ENCODE assay signal across 28 cellular contexts in genomic region chr1:7111855-7112254, GRCh38.
"Had no signal": no experiment of that assay in that cellular context is flagged by ENCODE, and none has a peak within 500 bp of the region (broad histone marks: within the 10 kb centered on the region; RNA-seq: fewer than 3 reads in every experiment).

No MANE protein-coding gene starts in this region.

- H3K27ac ChIP-seq: adrenal gland, body of pancreas, PC-9, SJCRH30 had no signal

- H3K4me3 ChIP-seq: adrenal gland, body of pancreas, PC-9, SJCRH30 had no signal

- H3K9me3 ChIP-seq: adrenal gland, body of pancreas, SK-N-SH had no signal

- H3K36me3 ChIP-seq: adrenal gland, SJCRH30 had no signal

- H3K4me2 ChIP-seq: PC-9, SK-N-SH had no signal

- H2AFZ ChIP-seq: PC-9 had no signal

- H3K9ac ChIP-seq: SK-N-SH had no signal

- H3K4me1 ChIP-seq: adrenal gland, body of pancreas, SJCRH30 had no signal

- ATAC-seq: activated CD8-positive, alpha-beta T cell treated with anti-CD3 and anti-CD28 coated beads for 36 hours; activated naive CD4-positive, alpha-beta T cell treated with anti-CD3 and anti-CD28 coated beads, Interleukin-2, amount 50 U/mL, for 72 hours; activated T-cell treated with anti-CD3 and anti-CD28 coated beads, Interleukin-2, amount 50 U/mL, for 72 hours; activated T-helper 17 cell treated with anti-CD3 and anti-CD28 coated beads, Interleukin-2, amount 50 U/mL, for 72 hours; body of pancreas had no signal

- H3K9me2 ChIP-seq: SK-N-SH had no signal

- H3K27me3 ChIP-seq: adrenal gland, body of pancreas had no signal

- DNase-seq: activated CD4-positive, alpha-beta T cell treated with anti-CD3 and anti-CD28 coated beads, Interleukin-2, amount 10 ng/mL, durations not matched to agents 24 days and 14 days; activated CD4-positive, alpha-beta T cell treated with anti-CD3 and anti-CD28 coated beads, Interleukin-2, amount 50 U/mL, for 4 hours; activated CD4-positive, CD25-positive, alpha-beta regulatory T cell; activated CD8-positive, alpha-beta T cell treated with anti-CD3 and anti-CD28 coated beads for 36 hours; activated effector memory CD4-positive, alpha-beta T cell treated with anti-CD3 and anti-CD28 coated beads, Interleukin-2, amount 50 U/mL, for 16 hours; activated naive CD4-positive, alpha-beta T cell; activated T-cell treated with anti-CD3 and anti-CD28 coated beads, Interleukin-2, amount 50 U/mL, for 1 hour; activated T-cell treated with anti-CD3 and anti-CD28 coated beads, Interleukin-2, amount 50 U/mL, for 72 hours; adrenal gland; body of pancreas; caudate nucleus; cerebellar nuclear complex; KG1; NCI-H1048; NCI-H1105 treated with DMSO at 0.1 percent for 48 hours; NCI-H1436; NCI-H1694 treated with DMSO at 0.1 percent for 48 hours; NCI-H2029 treated with DMSO at 0.1 percent for 48 hours; NCI-H345; NCI-H524 treated with DMSO at 0.1 percent for 48 hours; NCI-H748 treated with DMSO at 0.1 percent for 48 hours; NK-92 treated with Interleukin-12 subunit alpha and Interleukin-12 subunit beta, amount 100 ng/mL, for 24 hours; PC-9; SHP77; SJCRH30; SK-N-SH had no signal
